5 cellular contexts compared by ENCODE assay signal in the genomic region with DNA sequence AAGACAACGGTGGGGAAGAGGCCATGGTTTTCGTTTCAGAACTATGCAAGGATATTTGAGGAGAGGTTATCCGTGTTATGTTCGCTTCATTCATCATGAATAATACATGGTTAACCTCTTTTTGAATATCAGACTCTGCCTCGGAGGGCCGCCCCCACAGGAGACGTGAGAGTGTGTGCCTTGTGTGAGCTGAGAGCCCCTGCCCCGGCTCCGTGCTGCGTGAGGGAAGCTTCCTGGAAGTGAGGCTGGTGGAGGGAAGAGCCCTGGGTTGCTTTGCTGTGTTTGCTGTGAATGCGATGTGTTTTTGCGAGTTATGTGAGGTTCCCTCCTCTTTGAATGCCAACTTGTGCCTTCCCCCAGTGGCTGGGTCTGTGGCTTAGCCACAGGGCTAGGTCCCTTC.
"Had no signal": no experiment of that assay in that cellular context is flagged by ENCODE, and none has a peak within 500 bp of the region (broad histone marks: within the 10 kb centered on the region; RNA-seq: fewer than 3 reads in every experiment).

No MANE protein-coding gene starts in this region.

- H3K4me3 ChIP-seq: K562 had no signal

- DNase-seq: IMR-90 had no signal

- ATAC-seq: HepG2, K562 had no signal

- H3K27ac Mint-ChIP-seq: IgD-negative memory B cell had no signal

- H3K4me1 Mint-ChIP-seq: IgD-negative memory B cell had no signal

- H3K27ac ChIP-seq: HL-60 had no signal
